ENCODE assay signal across 16 cellular contexts in genomic region chr14:55913324-55914035, GRCh38.
A peak's percentile ranks its signal among the peaks of the same experiment; 100 is the strongest.
DNase-seq lines count a peak whose midpoint lies in the region; ATAC-seq and TF ChIP-seq lines count a peak whose summit lies in the region.
"Had no signal": no experiment of that assay in that cellular context is flagged by ENCODE, and none has a peak within 500 bp of the region (broad histone marks: within the 10 kb centered on the region; RNA-seq: fewer than 3 reads in every experiment).

No MANE protein-coding gene starts in this region.

- no peak for TF ChIP-seq EP300 in gastroesophageal sphincter (IDR thresholded peaks at IDR 0.05)

- H3K36me3 ChIP-seq in breast epithelium (no peaks in the 10 kb centered on the region), gastroesophageal sphincter (no peaks in the 10 kb centered on the region), neural progenitor cell (no peaks in the 10 kb centered on the region), aorta (ENCODE audit: control insufficient read depth in 1 of 2, insufficient read depth in 2 of 2, low read length in 1 of 2) (no peaks in the 10 kb centered on the region)
- H3K36me3 ChIP-seq: cardiac muscle cell, HAP-1, MG63, SJSA1 had no signal

- no peak overlapping the region for H3K9ac ChIP-seq in neural progenitor cell

- H3K27ac Mint-ChIP-seq in MCF 10A (ENCODE audit: low read depth, unreplicated experiment) (no peak overlapping the region), neural progenitor cell (peak overlapping the region; percentile 21)
- H3K27ac Mint-ChIP-seq: activated T-helper 17 cell treated with anti-CD3 and anti-CD28 coated beads, Interleukin-2, amount 50 U/mL, for 72 hours had no signal

- POLR2A ChIA-PET in MCF 10A (lab: Yijun Ruan, JAX): interaction anchor here (0.6 to 1.1 kb wide), 2 partner anchors 25 to 303 kb away, joined by 3 read pairs; no protein-coding TSS in a partner anchor

- H4K20me1 ChIP-seq in neural progenitor cell (ENCODE audit: low read depth): no peaks in the 10 kb centered on the region

- H3K4me2 ChIP-seq in neural progenitor cell: no peak overlapping the region

- DNase-seq in MCF 10A (ENCODE audit: unreplicated experiment) (peak; percentile 37), breast epithelium (ENCODE audit: low spot score in 2 of 2) (no peak), neural progenitor cell (ENCODE audit: low spot score) (peak; percentile 22), aorta (peak in 1 of 2 donors; percentile 48), OCI-M1 (lab: John Stamatoyannopoulos, UW) (no peak), DMS 273 treated with DMSO at 0.1 percent for 48 hours (lab: John Stamatoyannopoulos, UW) (no peak), GOT3 (lab: John Stamatoyannopoulos, UW) (no peak)
- DNase-seq: activated CD4-positive, alpha-beta T cell treated with anti-CD3 and anti-CD28 coated beads, Interleukin-2, amount 50 U/mL, for 4 hours; GF-D8; MG63 had no signal

- H3K27ac ChIP-seq in breast epithelium (no peak overlapping the region), gastroesophageal sphincter (no peak overlapping the region), neural progenitor cell (no peak overlapping the region), aorta (ENCODE audit: low read depth in 1 of 2, low read length in 2 of 2) (no peak overlapping the region)
- H3K27ac ChIP-seq: 22Rv1, cardiac muscle cell, SJSA1 had no signal

- H3K4me3 ChIP-seq in breast epithelium: no peak overlapping the region
- H3K4me3 ChIP-seq in gastroesophageal sphincter: no peak overlapping the region
- no peak overlapping the region for H3K4me3 ChIP-seq in neural progenitor cell
- H3K4me3 ChIP-seq in aorta (ENCODE audit: low read length in 2 of 2): no peak overlapping the region
- H3K4me3 ChIP-seq: cardiac muscle cell, HAP-1, MG63, SJSA1 had no signal

- H3K79me2 ChIP-seq in neural progenitor cell (ENCODE audit: low read depth): no peaks in the 10 kb centered on the region

- no TSS peak for BruUV-seq in MCF 10A (replicated peaks; lab: Mats Ljungman, UMichigan)

- CTCF ChIA-PET in MCF 10A (lab: Yijun Ruan, JAX): interaction anchor here (0.7 kb wide), 1 partner anchor 9 kb away, joined by 4 read pairs; no protein-coding TSS in a partner anchor

- TF ChIP-seq POLR2A in breast epithelium (IDR thresholded peaks at IDR 0.05): no peak
- TF ChIP-seq POLR2A in gastroesophageal sphincter (IDR thresholded peaks at IDR 0.05): no peak

- H3K9me3 Mint-ChIP-seq in MCF 10A (ENCODE audit: unreplicated experiment): no peaks in the 10 kb centered on the region
- H3K9me3 Mint-ChIP-seq in neural progenitor cell: peaks cover 9% of the 10 kb centered on the region
- H3K9me3 Mint-ChIP-seq: activated T-helper 17 cell treated with anti-CD3 and anti-CD28 coated beads, Interleukin-2, amount 50 U/mL, for 72 hours had no signal

- H3K9me3 ChIP-seq in breast epithelium (no peaks in the 10 kb centered on the region), gastroesophageal sphincter (no peaks in the 10 kb centered on the region), neural progenitor cell (ENCODE audit: low read depth) (no peaks in the 10 kb centered on the region), aorta (ENCODE audit: control insufficient read depth, low read length) (no peaks in the 10 kb centered on the region)
- H3K9me3 ChIP-seq: HAP-1, MG63, SJSA1 had no signal

- H3K4me1 Mint-ChIP-seq in MCF 10A (ENCODE audit: insufficient read depth, unreplicated experiment) (peaks cover 5% of the 10 kb centered on the region), neural progenitor cell (peaks cover 54% of the 10 kb centered on the region)
- H3K4me1 Mint-ChIP-seq: activated T-helper 17 cell treated with anti-CD3 and anti-CD28 coated beads, Interleukin-2, amount 50 U/mL, for 72 hours had no signal

- 36 to 51% methylated on average over 4 to 6 of the region's 8 CpGs for WGBS in gastroesophageal sphincter (ENCODE audit: low coverage in 1 of 2), 2 donors
- WGBS in aorta, 2 donors: 38 to 41% methylated on average over 8 of the region's 8 CpGs

- TF ChIP-seq CTCF in MCF 10A (IDR thresholded peaks at IDR 0.05; ENCODE audit: unreplicated experiment) (no peak), breast epithelium (IDR thresholded peaks at IDR 0.05) (no peak), gastroesophageal sphincter (IDR thresholded peaks at IDR 0.05) (no peak), neural progenitor cell (IDR thresholded peaks at IDR 0.05) (no peak)

- H3K4me1 ChIP-seq in breast epithelium (no peaks in the 10 kb centered on the region), gastroesophageal sphincter (peaks cover 0 to 13% (median 0%) of the 10 kb centered on the region in 3 donors), neural progenitor cell (peaks cover 15% of the 10 kb centered on the region), aorta (ENCODE audit: control insufficient read depth in 1 of 2, insufficient read depth in 2 of 2, low read length in 2 of 2) (peaks cover 0 to 2% of the 10 kb centered on the region in 2 donors)
- H3K4me1 ChIP-seq: SJSA1 had no signal

- peaks cover 6% of the 10 kb centered on the region for H3K36me3 Mint-ChIP-seq in MCF 10A (ENCODE audit: insufficient read depth, unreplicated experiment)
- no peaks in the 10 kb centered on the region for H3K36me3 Mint-ChIP-seq in neural progenitor cell

- intact Hi-C loops in MCF 10A (cut with micrococcal nuclease) (no loop called here), breast epithelium (cut with DNase I; ENCODE audit: low total_unique reads) (no loop called here), aorta (cut with DNase I) (no loop called here)

- H3K27me3 Mint-ChIP-seq in MCF 10A (ENCODE audit: insufficient read depth, unreplicated experiment) (peaks cover 15% of the 10 kb centered on the region), neural progenitor cell (ENCODE audit: insufficient read depth, low read depth) (peaks cover 10% of the 10 kb centered on the region)

- H3K27me3 ChIP-seq in breast epithelium (no peaks in the 10 kb centered on the region), gastroesophageal sphincter (no peaks in the 10 kb centered on the region), neural progenitor cell (no peaks in the 10 kb centered on the region), aorta (ENCODE audit: control insufficient read depth in 1 of 2, insufficient read depth in 2 of 2, low read length in 1 of 2) (no peaks in the 10 kb centered on the region)
- H3K27me3 ChIP-seq: cardiac muscle cell, MG63, SJSA1 had no signal

- peak; percentile 53 for ATAC-seq in gastroesophageal sphincter
- peak; percentile 47 for ATAC-seq in aorta (ENCODE audit: low FRiP score)
- ATAC-seq: activated T-helper 17 cell treated with anti-CD3 and anti-CD28 coated beads, Interleukin-2, amount 50 U/mL, for 72 hours had no signal

- H2AFZ ChIP-seq in neural progenitor cell (replicated peaks): no peak overlapping the region

- H3K4me3 Mint-ChIP-seq in MCF 10A (ENCODE audit: unreplicated experiment) (no peak overlapping the region), neural progenitor cell (no peak overlapping the region)
- H3K4me3 Mint-ChIP-seq: activated T-helper 17 cell treated with anti-CD3 and anti-CD28 coated beads, Interleukin-2, amount 50 U/mL, for 72 hours had no signal

- peaks cover 8% of the 10 kb centered on the region for H3F3A ChIP-seq in neural progenitor cell (ENCODE audit: low read depth)

Comparison
In these comparisons a context has a peak if more than half of its experiments do, and no peak if none do; other contexts are left out.
1. DNase-seq: peak in MCF 10A (single experiment) and neural progenitor cell (single experiment); none in breast epithelium (0 of 2), OCI-M1 (single experiment), DMS 273 treated with DMSO at 0.1 percent for 48 hours (single experiment) and GOT3 (single experiment).